ENCODE assay signal across 7 cellular contexts in genomic region chrX:53076671-53077070, GRCh38. TPM values are rescaled to one million over a fixed set of nuclear protein-coding genes. Genes with fewer than 3 reads are reported as not detected.
"Had no signal": no experiment of that assay in that cellular context is flagged by ENCODE, and none has a peak within 500 bp of the region (broad histone marks: within the 10 kb centered on the region; RNA-seq: fewer than 3 reads in every experiment).

No MANE protein-coding gene starts in this region.

- H3K4me3 Mint-ChIP-seq: HFFc6 had no signal

- H3K9me3 Mint-ChIP-seq: HFFc6 had no signal

- ATAC-seq: HCT116 had no signal

- DNase-seq: GM23248, GOT3, H7, HFFc6, IMR-90 had no signal

- H3K27ac Mint-ChIP-seq: HFFc6 had no signal

RNA-seq across cellular contexts. Expression of gene GPR173, which starts 28.1 kb away (rescaled TPM):
- total RNA-seq: HT-29 had no signal
